ENCODE assay signal across 15 cellular contexts in genomic region chr11:1150769-1151365, GRCh38. TPM values are rescaled to one million over a fixed set of nuclear protein-coding genes. Genes with fewer than 3 reads are reported as not detected.
DNase-seq lines count a peak whose midpoint lies in the region; ATAC-seq and TF ChIP-seq lines count a peak whose summit lies in the region.
"Had no signal": no experiment of that assay in that cellular context is flagged by ENCODE, and none has a peak within 500 bp of the region (broad histone marks: within the 10 kb centered on the region; RNA-seq: fewer than 3 reads in every experiment).

No MANE protein-coding gene starts in this region.

- CTCF ChIA-PET in Calu3 (lab: Charles Lee) = no interaction called here

- no peaks in the 10 kb centered on the region for H3K9me3 Mint-ChIP-seq in Calu3 (ENCODE audit: low read depth, unreplicated experiment)
- H3K9me3 Mint-ChIP-seq in stimulated activated memory B cell treated with anti-CD40 and anti-IgM and Interleukin-4, amounts not matched to agents 10 μg/mL and 1 μg/mL and 100 μg/mL, for 72 hours = peaks cover 14% of the 10 kb centered on the region

- no peak overlapping the region for H2BK120ac ChIP-seq in neuronal stem cell (ENCODE audit: low read depth, low read length)

- DNase-seq in Calu3 = peak; percentile 63
- DNase-seq in MG63 = peak; percentile 62
- peak; percentile 30 to 81 for DNase-seq in fibroblast of lung (ENCODE audit: low read depth in 2 of 2)
- no peak for DNase-seq in neuronal stem cell (ENCODE audit: low spot score)
- no peak for DNase-seq in stimulated activated CD4-positive, alpha-beta T cell treated with anti-CD3 and anti-CD28 coated beads, Interleukin-2, amount 100 ng/mL, for 24 hours
- DNase-seq: activated effector memory CD4-positive, alpha-beta T cell treated with anti-CD3 and anti-CD28 coated beads, Interleukin-2, amount 50 U/mL, for 16 hours had no signal

- no peak overlapping the region for H3K4ac ChIP-seq in neuronal stem cell (ENCODE audit: low read length)

- no peak overlapping the region for H2BK5ac ChIP-seq in neuronal stem cell (ENCODE audit: low read length)

- intact Hi-C loops in Calu3 (cut with micrococcal nuclease; ENCODE audit: unreplicated experiment) = no loop called here

- no peak overlapping the region for H3K14ac ChIP-seq in neuronal stem cell (ENCODE audit: low read length)

- H3K9me3 ChIP-seq in MG63 (peaks cover 2% of the 10 kb centered on the region; the same call in 1 of the 2 replicates), fibroblast of lung (ENCODE audit: control insufficient read depth, insufficient read depth, low read depth, low read length) (no peaks in the 10 kb centered on the region), neuronal stem cell (replicated peaks in 1 of 2; ENCODE audit: control insufficient read depth in 2 of 2, insufficient read depth in 1 of 2, low read depth in 1 of 2, low read length in 2 of 2) (peaks cover 7 to 11% of the 10 kb centered on the region in 2 donors)
- H3K9me3 ChIP-seq: neutrophil, vagina had no signal

- peak overlapping the region; percentile 54 for H3K27ac Mint-ChIP-seq in Calu3 (ENCODE audit: unreplicated experiment)
- no peak overlapping the region for H3K27ac Mint-ChIP-seq in stimulated activated memory B cell treated with anti-CD40 and anti-IgM and Interleukin-4, amounts not matched to agents 10 μg/mL and 1 μg/mL and 100 μg/mL, for 72 hours
- H3K27ac Mint-ChIP-seq: GM23338 had no signal

- H3K4me1 Mint-ChIP-seq in Calu3 (ENCODE audit: low read depth, unreplicated experiment) = peaks cover 31% of the 10 kb centered on the region
- peaks cover 15% of the 10 kb centered on the region for H3K4me1 Mint-ChIP-seq in stimulated activated memory B cell treated with anti-CD40 and anti-IgM and Interleukin-4, amounts not matched to agents 10 μg/mL and 1 μg/mL and 100 μg/mL, for 72 hours
- H3K4me1 Mint-ChIP-seq: GM23338 had no signal

- H2AK5ac ChIP-seq in neuronal stem cell (ENCODE audit: low read depth, low read length) = peak overlapping the region; percentile 32

- H3K4me1 ChIP-seq in fibroblast of lung (ENCODE audit: control insufficient read depth, extremely low read depth, insufficient read depth, low read length) (peaks cover 13% of the 10 kb centered on the region), neuronal stem cell (ENCODE audit: control insufficient read depth in 2 of 2, insufficient read depth in 1 of 2, low read depth in 1 of 2, low read length in 2 of 2) (peaks cover 0 to 1% of the 10 kb centered on the region in 2 donors)

- no peak overlapping the region for H3K23ac ChIP-seq in neuronal stem cell (ENCODE audit: low read depth, low read length, poor library complexity)

- no CpG with 5 or more reads among the region's 18 CpGs for whole genome bisulfite sequencing in neuronal stem cell (ENCODE audit: extremely low coverage in 2 of 2, insufficient read length in 2 of 2, insufficient replicate concordance in 1 of 2), 2 donors

- H3K4me3 Mint-ChIP-seq in Calu3 (ENCODE audit: low read depth, unreplicated experiment) = peak overlapping the region; percentile 29
- H3K4me3 Mint-ChIP-seq in stimulated activated memory B cell treated with anti-CD40 and anti-IgM and Interleukin-4, amounts not matched to agents 10 μg/mL and 1 μg/mL and 100 μg/mL, for 72 hours = no peak overlapping the region
- H3K4me3 Mint-ChIP-seq: GM23338 had no signal

- H3K27me3 Mint-ChIP-seq in Calu3 (ENCODE audit: unreplicated experiment) = no peaks in the 10 kb centered on the region
- peaks cover 30% of the 10 kb centered on the region for H3K27me3 Mint-ChIP-seq in stimulated activated memory B cell treated with anti-CD40 and anti-IgM and Interleukin-4, amounts not matched to agents 10 μg/mL and 1 μg/mL and 100 μg/mL, for 72 hours

- peaks cover 2% of the 10 kb centered on the region for H3K79me1 ChIP-seq in neuronal stem cell (ENCODE audit: low read depth, low read length)

- peak overlapping the region; percentile 59 for H3K18ac ChIP-seq in neuronal stem cell (ENCODE audit: low read length)

- H4K8ac ChIP-seq in neuronal stem cell (ENCODE audit: low read depth, low read length) = no peak overlapping the region

- H3K79me2 ChIP-seq in fibroblast of lung (ENCODE audit: control insufficient read depth, insufficient read depth, low read length) = no peaks in the 10 kb centered on the region

- H2AFZ ChIP-seq in fibroblast of lung (ENCODE audit: low read length) = no peak overlapping the region
- peak overlapping the region; percentile 17 for H2AFZ ChIP-seq in neuronal stem cell (ENCODE audit: low read length)
- H2AFZ ChIP-seq: GM23338 had no signal

- H4K20me1 ChIP-seq in fibroblast of lung (ENCODE audit: control insufficient read depth, extremely low read depth, insufficient read depth, low read length) = no peaks in the 10 kb centered on the region

- H4K91ac ChIP-seq in neuronal stem cell (ENCODE audit: low read depth, low read length, poor library complexity) = no peak overlapping the region

- TF ChIP-seq CTCF in Calu3 (IDR thresholded peaks at IDR 0.05; ENCODE audit: unreplicated experiment) = no peak
- no peak for TF ChIP-seq CTCF in fibroblast of lung (conservative IDR thresholded peaks at IDR 0.05 in 1 of 2, IDR thresholded peaks at IDR 0.05 in 1 of 2; ENCODE audit: low read depth in 1 of 2, low read length in 2 of 2)

- H3K36me3 ChIP-seq in MG63 = no peaks in the 10 kb centered on the region; the same call in 1 of the 2 replicates
- H3K36me3 ChIP-seq in fibroblast of lung (ENCODE audit: control insufficient read depth, insufficient read depth, low read length) = no peaks in the 10 kb centered on the region
- no peaks in the 10 kb centered on the region for H3K36me3 ChIP-seq in neuronal stem cell (replicated peaks in 1 of 2; ENCODE audit: control insufficient read depth in 2 of 2, insufficient read depth in 2 of 2, low read length in 2 of 2)
- H3K36me3 ChIP-seq: neutrophil, vagina had no signal

- peak overlapping the region; percentile 9 for H3K27ac ChIP-seq in fibroblast of lung (ENCODE audit: insufficient read depth, low read length)
- no peak overlapping the region for H3K27ac ChIP-seq in neuronal stem cell (replicated peaks; ENCODE audit: low read length)
- H3K27ac ChIP-seq: neutrophil, vagina, VCaP had no signal

- H3K4me2 ChIP-seq in fibroblast of lung (ENCODE audit: extremely low read depth, insufficient read depth, low read length) (no peak overlapping the region), neuronal stem cell (ENCODE audit: insufficient read depth, low read length, poor library complexity, severe bottlenecking) (no peak overlapping the region)
- H3K4me2 ChIP-seq: GM23338 had no signal

- BruUV-seq in Calu3 (replicated peaks; lab: Mats Ljungman, UMichigan) = TSS peak; percentile 57

- H3K27me3 ChIP-seq in MG63 (no peaks in the 10 kb centered on the region), fibroblast of lung (ENCODE audit: control insufficient read depth, insufficient read depth, low read length) (no peaks in the 10 kb centered on the region), neuronal stem cell (ENCODE audit: control insufficient read depth in 3 of 3, insufficient read depth in 3 of 3, low read depth in 1 of 3, low read length in 3 of 3) (peaks cover 0 to 3% (median 0%) of the 10 kb centered on the region in 3 experiments)
- H3K27me3 ChIP-seq: vagina had no signal

- H3K36me3 Mint-ChIP-seq in Calu3 (ENCODE audit: insufficient read depth, unreplicated experiment) = peaks cover 11% of the 10 kb centered on the region
- H3K36me3 Mint-ChIP-seq in stimulated activated memory B cell treated with anti-CD40 and anti-IgM and Interleukin-4, amounts not matched to agents 10 μg/mL and 1 μg/mL and 100 μg/mL, for 72 hours = no peaks in the 10 kb centered on the region

- no peak overlapping the region for H2BK12ac ChIP-seq in neuronal stem cell (ENCODE audit: low read length)

- no peak overlapping the region for H2BK15ac ChIP-seq in neuronal stem cell (ENCODE audit: low read length)

- H3K4me3 ChIP-seq in MG63 (no peak overlapping the region), fibroblast of lung (replicated peaks in 1 of 4; ENCODE audit: control extremely low read depth in 1 of 4, insufficient read depth in 1 of 4, low read depth in 3 of 4, low read length in 4 of 4) (no peak overlapping the region), neuronal stem cell (ENCODE audit: low read length in 2 of 2) (no peak overlapping the region)
- H3K4me3 ChIP-seq: GM23338, vagina had no signal

- no peak for ATAC-seq in stimulated activated memory B cell treated with anti-CD40 and anti-IgM and Interleukin-4, amounts not matched to agents 10 μg/mL and 1 μg/mL and 100 μg/mL, for 72 hours
- no peak for ATAC-seq in HG03280 (IDR thresholded peaks at IDR 0.05; ENCODE audit: unreplicated experiment)
- ATAC-seq in HG02623 (IDR thresholded peaks at IDR 0.05; ENCODE audit: unreplicated experiment) = no peak

- H3K9ac ChIP-seq in fibroblast of lung (ENCODE audit: insufficient read depth, low read length) (no peak overlapping the region), neuronal stem cell (ENCODE audit: low read depth, low read length, poor library complexity) (no peak overlapping the region)

RNA-seq across cellular contexts. Expression of gene MUC5AC, which starts 6.9 kb away (rescaled TPM):
- total RNA-seq in Calu3 (2022) (51.2 and 145 TPM in 2 replicates), fibroblast of lung (not detected in 2 replicates)
- not detected in 2 replicates for total RNA-seq in MG63 (2014; rRNA removed; shearing (Covaris generic); ENCODE audit: low replicate concordance)
- polyA plus RNA-seq in fibroblast of lung = not detected in 2 replicates
- not detected in 2 replicates for polyA plus RNA-seq in fibroblast of lung (2012)
- polyA minus RNA-seq in fibroblast of lung (ENCODE audit: low replicate concordance) = not detected in 2 replicates
- polyA plus RNA-seq in neuronal stem cell (2013, experiment 1 of 2) = not detected
- not detected for polyA plus RNA-seq in neuronal stem cell (2013, experiment 2 of 2)
- total RNA-seq: dermis microvascular lymphatic vessel endothelial cell, GM23338, OCI-LY7, vagina had no signal
- polyA plus RNA-seq: GM23338 had no signal

Comparison
In these comparisons a context has a peak if more than half of its experiments do, and no peak if none do; other contexts are left out.
1. DNase-seq: peak in Calu3 (single experiment), MG63 (single experiment) and fibroblast of lung (2 of 2); none in neuronal stem cell (single experiment) and stimulated activated CD4-positive, alpha-beta T cell treated with anti-CD3 and anti-CD28 coated beads, Interleukin-2, amount 100 ng/mL, for 24 hours (0 of 2).
2. RNA of gene MUC5AC, which starts 6.9 kb away (total RNA-seq): 51.2 to 145 TPM in Calu3; not detected in MG63 and not detected in fibroblast of lung; every median in the first group is over 10 times any median in the second.